ENCODE assay signal across 2 cellular contexts in genomic region chr2:172748543-172748942, GRCh38. TPM values are rescaled to one million over a fixed set of nuclear protein-coding genes. Genes with fewer than 3 reads are reported as not detected.
"Had no signal": no experiment of that assay in that cellular context is flagged by ENCODE, and none has a peak within 500 bp of the region (broad histone marks: within the 10 kb centered on the region; RNA-seq: fewer than 3 reads in every experiment).

No MANE protein-coding gene starts in this region.

RNA-seq across cellular contexts. Expression of gene RAPGEF4, which starts 12.9 kb away (rescaled TPM):
- total RNA-seq: HT-29 had no signal
- polyA plus RNA-seq: IgD-negative memory B cell had no signal
